Comparison of ENCODE assay signal across 20 cellular contexts in genomic region chr17:34364741-34365140, GRCh38. TPM values are rescaled to one million over a fixed set of nuclear protein-coding genes. Genes with fewer than 3 reads are reported as not detected.
DNase-seq lines count a peak whose midpoint lies in the region; ATAC-seq, FAIRE-seq and TF ChIP-seq lines count a peak whose summit lies in the region.
"Had no signal": no experiment of that assay in that cellular context is flagged by ENCODE, and none has a peak within 500 bp of the region (broad histone marks: within the 10 kb centered on the region; RNA-seq: fewer than 3 reads in every experiment).

No MANE protein-coding gene starts in this region.

- POLR2A ChIA-PET in GM12878 (lab: Charles Lee): no interaction called here

- peak overlapping the region; percentile 25 for H3K27ac Mint-ChIP-seq in activated CD8-positive, alpha-beta memory T cell treated with anti-CD3 and anti-CD28 coated beads, Interleukin-2, amount 10 ng/mL, durations not matched to agents 7 days and 5 days
- H3K27ac Mint-ChIP-seq: CD4-positive, CD25-positive, alpha-beta regulatory T cell had no signal

- no peak for TF ChIP-seq POLR2A in GM12878 (IDR thresholded peaks at IDR 0.05; ENCODE audit: low read depth, low read length)

- no peak for ATAC-seq in activated CD8-positive, alpha-beta memory T cell treated with anti-CD3 and anti-CD28 coated beads, Interleukin-2, amount 10 ng/mL, durations not matched to agents 7 days and 5 days
- ATAC-seq in GM12878: 0 out of 3 replicates have a peak, but pooled peaks have one; percentile 9
- ATAC-seq: Panc1 had no signal

- H3K9me3 Mint-ChIP-seq in activated CD8-positive, alpha-beta memory T cell treated with anti-CD3 and anti-CD28 coated beads, Interleukin-2, amount 10 ng/mL, durations not matched to agents 7 days and 5 days (ENCODE audit: low read depth): no peaks in the 10 kb centered on the region
- H3K9me3 Mint-ChIP-seq: CD4-positive, CD25-positive, alpha-beta regulatory T cell had no signal

- no peaks in the 10 kb centered on the region for H3K36me3 Mint-ChIP-seq in activated CD8-positive, alpha-beta memory T cell treated with anti-CD3 and anti-CD28 coated beads, Interleukin-2, amount 10 ng/mL, durations not matched to agents 7 days and 5 days
- H3K36me3 Mint-ChIP-seq: CD4-positive, CD25-positive, alpha-beta regulatory T cell had no signal

- CTCF ChIA-PET in activated CD8-positive, alpha-beta memory T cell treated with anti-CD3 and anti-CD28 coated beads, Interleukin-2, amount 10 ng/mL, durations not matched to agents 7 days and 5 days (lab: Charles Lee): interaction anchor here (1.1 to 6.9 kb wide), 5 partner anchors 13 to 163 kb away, joined by 3 to 262 read pairs (median 7); no protein-coding TSS in a partner anchor
- CTCF ChIA-PET in GM12878 (lab: Yijun Ruan, JAX): interaction anchor here (0.6 to 8.8 kb wide), 6 partner anchors 9 to 1461 kb away, joined by 3 to 264 read pairs (median 5); partner anchors contain the start of gene CCL13

- no peaks in the 10 kb centered on the region for H4K20me1 ChIP-seq in KMS-11 (ENCODE audit: insufficient read depth)
- H4K20me1 ChIP-seq in GM12878 (ENCODE audit: control insufficient read depth, insufficient read depth): no peaks in the 10 kb centered on the region

- SMC1A ChIA-PET in GM12878 (lab: Charles Lee; ENCODE audit: uncharacterized antibody, unreplicated experiment): interaction anchor here (1.0 to 2.1 kb wide), 5 partner anchors 10 to 23 kb away, joined by 3 to 6 read pairs (median 4); no protein-coding TSS in a partner anchor

- FAIRE-seq in GM12878 (lab: Jason Lieb, UNC): no peak
- FAIRE-seq: G401.6, GM18507 had no signal

- TF ChIP-seq EP300 in GM12878 (IDR thresholded peaks at IDR 0.05; ENCODE audit: borderline replicate concordance in 1 of 2, control insufficient read depth in 1 of 2, low read depth in 2 of 2, low read length in 2 of 2): no peak

- DNase-seq in activated CD8-positive, alpha-beta memory T cell treated with anti-CD3 and anti-CD28 coated beads, Interleukin-2, amount 10 ng/mL, durations not matched to agents 7 days and 5 days: no peak
- no peak for DNase-seq in activated CD8-positive, alpha-beta memory T cell treated with anti-CD3 and anti-CD28 coated beads, Interleukin-2, amount 50 U/mL, for 4 hours
- DNase-seq in GM12878 (ENCODE audit: low read depth, low spot score) (no peak), medulla oblongata (ENCODE audit: extremely low spot score) (no peak), NCI-H526 treated with DMSO at 0.1 percent for 48 hours (lab: John Stamatoyannopoulos, UW) (no peak), GM20000 (ENCODE audit: low spot score) (no peak)
- DNase-seq: Calu3, GOT3, MG63, NCI-H1092 treated with DMSO at 0.1 percent for 48 hours, NCI-H1694, NCI-H2171 treated with DMSO at 0.1 percent for 48 hours, NCI-H82 had no signal

- H3K27ac ChIP-seq in KMS-11 (peak overlapping the region; percentile 85), GM12878 (ENCODE audit: control insufficient read depth, insufficient read depth) (no peak overlapping the region)

- H3K36me3 ChIP-seq in KMS-11 (ENCODE audit: insufficient read depth): no peaks in the 10 kb centered on the region
- H3K36me3 ChIP-seq in GM12878 (ENCODE audit: control insufficient read depth in 2 of 2, insufficient read depth in 2 of 2, low read length in 1 of 2): no peaks in the 10 kb centered on the region
- H3K36me3 ChIP-seq: MG63 had no signal

- peaks cover 100% of the 10 kb centered on the region for H3K4me1 ChIP-seq in KMS-11 (ENCODE audit: low read depth, poor library complexity, severe bottlenecking)
- peaks cover 3% of the 10 kb centered on the region; the same call in 1 of the 2 replicates for H3K4me1 ChIP-seq in GM12878 (ENCODE audit: control insufficient read depth, insufficient read depth, low read length)

- intact Hi-C loops in GM12878 (cut with micrococcal nuclease; ENCODE audit: unreplicated experiment): no loop called here

- H3K4me2 ChIP-seq in KMS-11 (peak overlapping the region; percentile 89), GM12878 (ENCODE audit: control insufficient read depth, insufficient read depth) (no peak overlapping the region)

- TF ChIP-seq RAD21 in GM12878 (IDR thresholded peaks at IDR 0.05; ENCODE audit: insufficient read depth, low read depth, low read length): no peak

- H3K27me3 ChIP-seq in KMS-11 (ENCODE audit: insufficient read depth, low read depth) (no peaks in the 10 kb centered on the region), GM12878 (replicated peaks in 1 of 2; ENCODE audit: control insufficient read depth in 2 of 2, insufficient read depth in 2 of 2, low read length in 1 of 2) (peaks cover 2 to 18% of the 10 kb centered on the region in 2 experiments)
- H3K27me3 ChIP-seq: MG63 had no signal

- BruUV-seq in GM12878 (replicated peaks; lab: Mats Ljungman, UMichigan): no TSS peak

- H3K4me1 Mint-ChIP-seq in activated CD8-positive, alpha-beta memory T cell treated with anti-CD3 and anti-CD28 coated beads, Interleukin-2, amount 10 ng/mL, durations not matched to agents 7 days and 5 days: peaks cover 70% of the 10 kb centered on the region

- H2AFZ ChIP-seq in KMS-11 (ENCODE audit: low read depth): no peak overlapping the region
- H2AFZ ChIP-seq in GM12878 (ENCODE audit: control insufficient read depth, low read depth, low read length): no peak overlapping the region

- H3K27me3 Mint-ChIP-seq in activated CD8-positive, alpha-beta memory T cell treated with anti-CD3 and anti-CD28 coated beads, Interleukin-2, amount 10 ng/mL, durations not matched to agents 7 days and 5 days: peaks cover 41% of the 10 kb centered on the region

- in situ Hi-C loops in GM12878 (cut with MboI): loop anchor here (5.0 kb wide), 1 partner anchor 162 kb away; no protein-coding TSS in a partner anchor

- no peaks in the 10 kb centered on the region for H3K79me2 ChIP-seq in KMS-11 (ENCODE audit: insufficient read depth, low read depth)
- no peaks in the 10 kb centered on the region for H3K79me2 ChIP-seq in GM12878 (ENCODE audit: control insufficient read depth, insufficient read depth, low read length)

- RAD21 ChIA-PET in GM12878 (lab: Charles Lee; ENCODE audit: unreplicated experiment): interaction anchor here (1.2 to 6.0 kb wide), 2 partner anchors 18 to 161 kb away, joined by 3 to 83 read pairs; no protein-coding TSS in a partner anchor

- no peak for TF ChIP-seq CTCF in KMS-11 (conservative IDR thresholded peaks at IDR 0.05; ENCODE audit: low read depth, low read length)
- TF ChIP-seq CTCF in GM12878 (IDR thresholded peaks at IDR 0.05 in 2 of 3, conservative IDR thresholded peaks at IDR 0.05 in 1 of 3; ENCODE audit: control insufficient read depth in 2 of 3, extremely low read depth in 1 of 3, insufficient read depth in 1 of 3, low read depth in 3 of 3, low read length in 3 of 3): no peak
- TF ChIP-seq CTCF in GM20000 (IDR thresholded peaks at IDR 0.05; ENCODE audit: extremely low read depth, missing control alignments): no peak

- H3K4me3 Mint-ChIP-seq in activated CD8-positive, alpha-beta memory T cell treated with anti-CD3 and anti-CD28 coated beads, Interleukin-2, amount 10 ng/mL, durations not matched to agents 7 days and 5 days: no peak overlapping the region
- H3K4me3 Mint-ChIP-seq: CD4-positive, CD25-positive, alpha-beta regulatory T cell had no signal

- H3K4me3 ChIP-seq in KMS-11 (IDR thresholded peaks at IDR 0.05; ENCODE audit: insufficient read depth, low read depth, low read length) (no peak overlapping the region), GM12878 (no peak overlapping the region)
- H3K4me3 ChIP-seq: MG63 had no signal

- H3K9ac ChIP-seq in KMS-11: peak overlapping the region; percentile 38; the same call in 1 of the 2 replicates
- H3K9ac ChIP-seq in GM12878 (ENCODE audit: control insufficient read depth, insufficient read depth, low read length): no peak overlapping the region

- no peaks in the 10 kb centered on the region for H3K9me3 ChIP-seq in GM12878 (replicated peaks; ENCODE audit: control insufficient read depth, insufficient read depth, low read length)
- H3K9me3 ChIP-seq: MG63 had no signal

- 5% methylated on average over 2 of the region's 2 CpGs for WGBS in GM12878 (ENCODE audit: insufficient coverage, insufficient replicate concordance, low lambda C conversion rate, missing lambda C conversion rate)

RNA-seq across cellular contexts. Expression of gene CCL1, which starts 1.7 kb away (rescaled TPM):
- 10 to 100 TPM in 1 of 2 experiments, under 1 TPM in 1; 0.73 to 25.6 TPM for total RNA-seq in activated CD8-positive, alpha-beta memory T cell treated with anti-CD3 and anti-CD28 coated beads, Interleukin-2, amount 10 ng/mL, durations not matched to agents 7 days and 5 days
- total RNA-seq in GM12878 (2013; cell fraction: nucleolus; rRNA removed): not detected in 2 replicates
- total RNA-seq in GM12878 (2014; rRNA removed) (0.28 and 0.33 TPM in 2 replicates), GM12878 (2014; rRNA removed; fragmentation: Illumina TruSeq; extraction: Trizol) (not detected in 2 replicates), GM12878 (2021) (0.54 TPM in 1 of 2 replicates, not detected in the other)
- not detected for polyA plus RNA-seq in GM12878 (2011; ENCODE audit: low read depth)
- polyA plus RNA-seq in GM12878 (2011; rRNA removed) (0.14 TPM in 1 of 2 replicates, not detected in the other), GM12878 (2014; fragmentation: Illumina TruSeq; extraction: Trizol) (not detected in 2 replicates), GM12878 (2014; fragmentation: Nextera tagmentation; extraction: Ambion mirVana) (1 to 10 TPM in 1 of 2 experiments, under 1 TPM in 1; 0.84 to 1.8 TPM), GM12878 (2014; rRNA removed) (0.28 and 0.40 TPM in 2 replicates), GM12878 (2016; fragmentation: Nextera tagmentation; extraction: Ambion mirVana) (under 1 TPM in 1 of 2 experiments, not detected in 1; 0.40 TPM)
- polyA plus RNA-seq in GM12878 (2011; cell fraction: cytosol; rRNA removed): 0.15 TPM in 1 of 2 replicates, not detected in the other
- polyA plus RNA-seq in GM12878 (2011; cell fraction: nucleus; rRNA removed): not detected in 2 replicates
- 0.39 TPM in 1 of 2 replicates, not detected in the other for polyA plus RNA-seq in GM12878 (2012)
- polyA minus RNA-seq in GM12878 (2011; rRNA and poly(A)+ RNA removed): not detected in 2 replicates
- polyA minus RNA-seq in GM12878 (2011; cell fraction: cytosol; rRNA and poly(A)+ RNA removed): not detected in 2 replicates
- not detected in 2 replicates for polyA minus RNA-seq in GM12878 (2011; cell fraction: nucleus; rRNA and poly(A)+ RNA removed)
- total RNA-seq: Calu3; CD4-positive, CD25-positive, alpha-beta regulatory T cell; NCI-H460; SK-MEL-5 had no signal
- polyA plus RNA-seq: CD4-positive, CD25-positive, alpha-beta regulatory T cell had no signal

RNA-seq across cellular contexts. Expression of gene CCL13, which starts 8.5 kb away (rescaled TPM):
- total RNA-seq in activated CD8-positive, alpha-beta memory T cell treated with anti-CD3 and anti-CD28 coated beads, Interleukin-2, amount 10 ng/mL, durations not matched to agents 7 days and 5 days: not detected
- not detected in 2 replicates for total RNA-seq in GM12878 (2013; cell fraction: nucleolus; rRNA removed)
- total RNA-seq in GM12878 (2014; rRNA removed): not detected in 2 replicates
- not detected in 2 replicates for total RNA-seq in GM12878 (2014; rRNA removed; fragmentation: Illumina TruSeq; extraction: Trizol)
- not detected in 2 replicates for total RNA-seq in GM12878 (2021)
- polyA plus RNA-seq in GM12878 (2011; ENCODE audit: low read depth): not detected
- not detected in 2 replicates for polyA plus RNA-seq in GM12878 (2011; rRNA removed)
- not detected in 2 replicates for polyA plus RNA-seq in GM12878 (2011; cell fraction: cytosol; rRNA removed)
- not detected in 2 replicates for polyA plus RNA-seq in GM12878 (2011; cell fraction: nucleus; rRNA removed)
- polyA plus RNA-seq in GM12878 (2012): not detected in 2 replicates
- not detected in 2 replicates for polyA plus RNA-seq in GM12878 (2014; fragmentation: Illumina TruSeq; extraction: Trizol)
- not detected for polyA plus RNA-seq in GM12878 (2014; fragmentation: Nextera tagmentation; extraction: Ambion mirVana)
- polyA plus RNA-seq in GM12878 (2014; rRNA removed): not detected in 2 replicates
- polyA plus RNA-seq in GM12878 (2016; fragmentation: Nextera tagmentation; extraction: Ambion mirVana): not detected
- not detected in 2 replicates for polyA minus RNA-seq in GM12878 (2011; rRNA and poly(A)+ RNA removed)
- polyA minus RNA-seq in GM12878 (2011; cell fraction: cytosol; rRNA and poly(A)+ RNA removed): not detected in 2 replicates
- polyA minus RNA-seq in GM12878 (2011; cell fraction: nucleus; rRNA and poly(A)+ RNA removed): not detected in 2 replicates
- total RNA-seq: Calu3; CD4-positive, CD25-positive, alpha-beta regulatory T cell; NCI-H460; SK-MEL-5 had no signal
- polyA plus RNA-seq: CD4-positive, CD25-positive, alpha-beta regulatory T cell had no signal

RNA-seq across cellular contexts. Expression of gene CCL8, which starts 45.5 kb away (rescaled TPM):
- not detected for total RNA-seq in activated CD8-positive, alpha-beta memory T cell treated with anti-CD3 and anti-CD28 coated beads, Interleukin-2, amount 10 ng/mL, durations not matched to agents 7 days and 5 days
- total RNA-seq in GM12878 (2013; cell fraction: nucleolus; rRNA removed): not detected in 2 replicates
- total RNA-seq in GM12878 (2014; rRNA removed) (not detected in 2 replicates), GM12878 (2014; rRNA removed; fragmentation: Illumina TruSeq; extraction: Trizol) (not detected in 2 replicates), GM12878 (2021) (not detected in 2 replicates)
- polyA plus RNA-seq in GM12878 (2011; ENCODE audit: low read depth): not detected
- polyA plus RNA-seq in GM12878 (2011; rRNA removed) (not detected in 2 replicates), GM12878 (2014; fragmentation: Illumina TruSeq; extraction: Trizol) (not detected in 2 replicates), GM12878 (2014; fragmentation: Nextera tagmentation; extraction: Ambion mirVana) (not detected), GM12878 (2014; rRNA removed) (not detected in 2 replicates), GM12878 (2016; fragmentation: Nextera tagmentation; extraction: Ambion mirVana) (not detected)
- polyA plus RNA-seq in GM12878 (2011; cell fraction: cytosol; rRNA removed): not detected in 2 replicates
- not detected in 2 replicates for polyA plus RNA-seq in GM12878 (2011; cell fraction: nucleus; rRNA removed)
- not detected in 2 replicates for polyA plus RNA-seq in GM12878 (2012)
- not detected in 2 replicates for polyA minus RNA-seq in GM12878 (2011; rRNA and poly(A)+ RNA removed)
- polyA minus RNA-seq in GM12878 (2011; cell fraction: cytosol; rRNA and poly(A)+ RNA removed): not detected in 2 replicates
- not detected in 2 replicates for polyA minus RNA-seq in GM12878 (2011; cell fraction: nucleus; rRNA and poly(A)+ RNA removed)
- total RNA-seq: Calu3; CD4-positive, CD25-positive, alpha-beta regulatory T cell; NCI-H460; SK-MEL-5 had no signal
- polyA plus RNA-seq: CD4-positive, CD25-positive, alpha-beta regulatory T cell had no signal
